ENCODE assay signal across 9 cellular contexts in genomic region chr12:57936513-57936883, GRCh38. TPM values are rescaled to one million over a fixed set of nuclear protein-coding genes. Genes with fewer than 3 reads are reported as not detected.
DNase-seq lines count a peak whose midpoint lies in the region; ATAC-seq, FAIRE-seq and TF ChIP-seq lines count a peak whose summit lies in the region.
"Had no signal": no experiment of that assay in that cellular context is flagged by ENCODE, and none has a peak within 500 bp of the region (broad histone marks: within the 10 kb centered on the region; RNA-seq: fewer than 3 reads in every experiment).

No MANE protein-coding gene starts in this region.

- POLR2A ChIA-PET in OCI-LY7 (lab: Charles Lee): interaction anchor here (0.8 to 2.1 kb wide), 6 partner anchors 11 to 85 kb away, joined by 3 to 5 read pairs (median 3); no protein-coding TSS in a partner anchor

- H3K4me2 ChIP-seq in DOHH2 (ENCODE audit: low read length) (peak overlapping the region; percentile 84), OCI-LY7 (ENCODE audit: low read length) (peak overlapping the region; percentile 90)

- ATAC-seq in pancreas (no peak), HG02642 (IDR thresholded peaks at IDR 0.05; ENCODE audit: poor library complexity, unreplicated experiment) (no peak), HG03457 (IDR thresholded peaks at IDR 0.05; ENCODE audit: unreplicated experiment) (no peak)

- WGBS in pancreas, 2 donors: 50 to 71% methylated on average over 3 of the region's 3 CpGs

- H2AFZ ChIP-seq in OCI-LY7 (ENCODE audit: low read length): peak overlapping the region; percentile 59; the same call in 1 of the 2 replicates

- peaks cover 10% of the 10 kb centered on the region for H3F3A ChIP-seq in DOHH2 (ENCODE audit: control insufficient read depth, insufficient read depth)

- CTCF ChIA-PET in OCI-LY7 (lab: Charles Lee; ENCODE audit: unreplicated experiment): no interaction called here

- DNase-seq in OCI-LY7 (ENCODE audit: low spot score) (no peak), epithelial cell of proximal tubule (ENCODE audit: low read depth) (no peak), pancreas (no peak), NCI-H226 (no peak), GOT3 (lab: John Stamatoyannopoulos, UW) (no peak)
- DNase-seq: cortex of kidney had no signal

- peaks cover 36% of the 10 kb centered on the region for H3K4me1 ChIP-seq in DOHH2 (ENCODE audit: control insufficient read depth, low read length)
- H3K4me1 ChIP-seq in OCI-LY7 (ENCODE audit: insufficient read depth, low read length, poor library complexity, severe bottlenecking): peaks cover 33% of the 10 kb centered on the region
- H3K4me1 ChIP-seq in pancreas: peaks cover 0 to 11% (median 3%) of the 10 kb centered on the region in 3 donors

- intact Hi-C loops in OCI-LY7 (cut with micrococcal nuclease; ENCODE audit: unreplicated experiment): no loop called here
- intact Hi-C loops in pancreas (cut with DNase I): no loop called here

- FAIRE-seq in pancreas (lab: Jason Lieb, UNC): no peak

- H3K4me3 ChIP-seq in DOHH2 (ENCODE audit: low read length) (peak overlapping the region; percentile 89), OCI-LY7 (ENCODE audit: low read depth, low read length, poor library complexity, severe bottlenecking) (peak overlapping the region; percentile 77), epithelial cell of proximal tubule (ENCODE audit: low read depth, low read length) (peak overlapping the region; percentile 64), pancreas (peak overlapping the region; percentile 18 to 52 (median 42))

- peaks cover 5% of the 10 kb centered on the region; the same call in 1 of the 2 replicates for H3K36me3 ChIP-seq in DOHH2 (ENCODE audit: control insufficient read depth, low read length)
- H3K36me3 ChIP-seq in OCI-LY7 (ENCODE audit: insufficient read depth, low read length): peaks cover 17% of the 10 kb centered on the region; the same call in 1 of the 2 replicates
- no peaks in the 10 kb centered on the region for H3K36me3 ChIP-seq in pancreas

- H4K20me1 ChIP-seq in DOHH2 (ENCODE audit: control insufficient read depth, insufficient read depth, low read depth, low read length): no peaks in the 10 kb centered on the region
- no peaks in the 10 kb centered on the region for H4K20me1 ChIP-seq in OCI-LY7 (ENCODE audit: insufficient read depth, low read length)

- H3K27ac ChIP-seq in DOHH2 (ENCODE audit: low read depth, low read length) (peak overlapping the region; percentile 81; the same call in 1 of the 2 replicates), OCI-LY7 (ENCODE audit: low read depth, low read length, poor library complexity, severe bottlenecking) (peak overlapping the region; percentile 85), pancreas (peak overlapping the region in 3 of 4 donors; percentile 49 to 77 (median 66))

- H3K27me3 ChIP-seq in DOHH2 (ENCODE audit: control insufficient read depth, low read length) (no peaks in the 10 kb centered on the region), pancreas (no peaks in the 10 kb centered on the region)

- H3K79me2 ChIP-seq in DOHH2 (ENCODE audit: control insufficient read depth, low read length) (peaks cover 18% of the 10 kb centered on the region), OCI-LY7 (ENCODE audit: insufficient read depth, low read depth, low read length) (peaks cover 25% of the 10 kb centered on the region; the same call in 1 of the 2 replicates)

- TF ChIP-seq CTCF in DOHH2 (IDR thresholded peaks at IDR 0.05; ENCODE audit: low read depth, low read length, poor library complexity, severe bottlenecking) (no peak), OCI-LY7 (conservative IDR thresholded peaks at IDR 0.05; ENCODE audit: low read length) (no peak), epithelial cell of proximal tubule (conservative IDR thresholded peaks at IDR 0.05; ENCODE audit: low read depth, low read length) (no peak), pancreas (IDR thresholded peaks at IDR 0.05) (no peak)

- TSS peak; percentile 100 for BruUV-seq in OCI-LY7 (replicated peaks; lab: Mats Ljungman, UMichigan)

- no peaks in the 10 kb centered on the region for H3K9me2 ChIP-seq in DOHH2 (replicated peaks; ENCODE audit: control insufficient read depth, low read length)
- no peaks in the 10 kb centered on the region for H3K9me2 ChIP-seq in OCI-LY7 (ENCODE audit: insufficient read depth, low read length)

- H3K9me3 ChIP-seq in DOHH2 (ENCODE audit: control insufficient read depth, insufficient read depth, low read length) (no peaks in the 10 kb centered on the region), OCI-LY7 (ENCODE audit: low read length) (no peaks in the 10 kb centered on the region), pancreas (no peaks in the 10 kb centered on the region)

RNA-seq across cellular contexts. Expression of gene ATP23, which starts 4.9 kb away (rescaled TPM):
- total RNA-seq in OCI-LY7 (2014; rRNA removed; shearing (Covaris generic)): 42.9 and 51.3 TPM in 2 replicates
- 27.5 and 31.7 TPM in 2 replicates for total RNA-seq in OCI-LY7 (2022)
- 8.4 and 19.2 TPM in 2 replicates for total RNA-seq in epithelial cell of proximal tubule
- total RNA-seq in pancreas: 1 to 10 TPM; 2.7 to 5.0 (median 4.1) TPM
- polyA plus RNA-seq in pancreas: 1 to 10 TPM; 3.8 to 5.7 TPM
